In genomic region chr4:54473077-54473545, GRCh38 we compare ENCODE assay signal across 17 cellular contexts.
A peak's percentile ranks its signal among the peaks of the same experiment; 100 is the strongest.
DNase-seq lines count a peak whose midpoint lies in the region; ATAC-seq and TF ChIP-seq lines count a peak whose summit lies in the region.
"Had no signal": no experiment of that assay in that cellular context is flagged by ENCODE, and none has a peak within 500 bp of the region (broad histone marks: within the 10 kb centered on the region; RNA-seq: fewer than 3 reads in every experiment).

No MANE protein-coding gene starts in this region.

- H3K36me3 Mint-ChIP-seq in MCF 10A (ENCODE audit: insufficient read depth, unreplicated experiment), result no peaks in the 10 kb centered on the region
- H3K36me3 Mint-ChIP-seq: brain; stimulated activated naive B cell treated with anti-CD40 and anti-IgM and Interleukin-4, amounts not matched to agents 10 μg/mL and 1 μg/mL and 100 μg/mL, for 72 hours had no signal

- 90% methylated on average over 7 of the region's 7 CpGs for WGBS in right cardiac atrium

- H3K4me3 Mint-ChIP-seq in MCF 10A (ENCODE audit: unreplicated experiment), result no peak overlapping the region
- H3K4me3 Mint-ChIP-seq: brain; stimulated activated naive B cell treated with anti-CD40 and anti-IgM and Interleukin-4, amounts not matched to agents 10 μg/mL and 1 μg/mL and 100 μg/mL, for 72 hours had no signal

- ATAC-seq in right cardiac atrium (no peak), HG03095 (IDR thresholded peaks at IDR 0.05; ENCODE audit: unreplicated experiment) (no peak)
- ATAC-seq: SK-N-SH treated with all-trans-retinoic acid at 6 μM for 48 hours; stimulated activated naive B cell treated with anti-CD40 and anti-IgM and Interleukin-4, amounts not matched to agents 10 μg/mL and 1 μg/mL and 100 μg/mL, for 72 hours had no signal

- DNase-seq in MCF 10A (ENCODE audit: unreplicated experiment) (peak; percentile 27), breast epithelium (ENCODE audit: low spot score in 2 of 2) (no peak), NCI-H526 (lab: John Stamatoyannopoulos, UW) (peak; percentile 21 to 61), epithelial cell of prostate (ENCODE audit: low read depth, low spot score) (peak; percentile 64), right cardiac atrium (no peak)
- DNase-seq in activated naive CD4-positive, alpha-beta T cell treated with Interleukin-2 at 50 U/mL for 16 hours, result no peak
- no peak for DNase-seq in activated CD4-positive, CD25-positive, alpha-beta regulatory T cell (lab: John Stamatoyannopoulos, UW)
- DNase-seq: ACHN; activated naive CD4-positive, alpha-beta T cell; dorsolateral prefrontal cortex; sigmoid colon; stimulated activated naive B cell treated with anti-CD40 and anti-IgM and Interleukin-4, amounts not matched to agents 10 μg/mL and 1 μg/mL and 100 μg/mL, for 72 hours; WERI-Rb-1 had no signal

- CTCF ChIA-PET in MCF 10A (lab: Yijun Ruan, JAX), result interaction anchor here (0.5 kb wide), 1 partner anchor 92 kb away, joined by 3 read pairs; no protein-coding TSS in a partner anchor

- no peak for TF ChIP-seq POLR2A in breast epithelium (IDR thresholded peaks at IDR 0.05)

- H3K27ac Mint-ChIP-seq in MCF 10A (ENCODE audit: low read depth, unreplicated experiment), result no peak overlapping the region
- H3K27ac Mint-ChIP-seq: brain; stimulated activated naive B cell treated with anti-CD40 and anti-IgM and Interleukin-4, amounts not matched to agents 10 μg/mL and 1 μg/mL and 100 μg/mL, for 72 hours had no signal

- POLR2A ChIA-PET in MCF 10A (lab: Yijun Ruan, JAX), result no interaction called here

- no peak overlapping the region for H3K27ac ChIP-seq in breast epithelium
- no peak overlapping the region for H3K27ac ChIP-seq in epithelial cell of prostate
- no peak overlapping the region for H3K27ac ChIP-seq in right cardiac atrium (ENCODE audit: low read length)
- H3K27ac ChIP-seq: dorsolateral prefrontal cortex, neutrophil, sigmoid colon, WERI-Rb-1 had no signal

- intact Hi-C loops in MCF 10A (cut with micrococcal nuclease), result no loop called here
- intact Hi-C loops in breast epithelium (cut with DNase I; ENCODE audit: low total_unique reads), result no loop called here
- intact Hi-C loops in right cardiac atrium (cut with DNase I), result no loop called here

- H3K9me3 ChIP-seq in breast epithelium (peaks cover 0 to 1% of the 10 kb centered on the region in 2 donors), right cardiac atrium (ENCODE audit: control insufficient read depth, low read length) (no peaks in the 10 kb centered on the region)
- H3K9me3 ChIP-seq: neutrophil, sigmoid colon had no signal

- no peaks in the 10 kb centered on the region for H3K36me3 ChIP-seq in breast epithelium
- H3K36me3 ChIP-seq: neutrophil, sigmoid colon, WERI-Rb-1 had no signal

- TF ChIP-seq CTCF in MCF 10A (IDR thresholded peaks at IDR 0.05; ENCODE audit: unreplicated experiment), result no peak
- TF ChIP-seq CTCF in breast epithelium (IDR thresholded peaks at IDR 0.05), result no peak

- BruUV-seq in MCF 10A (replicated peaks; lab: Mats Ljungman, UMichigan), result no TSS peak

- no peaks in the 10 kb centered on the region for H3K27me3 ChIP-seq in breast epithelium
- H3K27me3 ChIP-seq in right cardiac atrium (ENCODE audit: control insufficient read depth, insufficient read depth), result no peaks in the 10 kb centered on the region
- H3K27me3 ChIP-seq: dorsolateral prefrontal cortex, neutrophil, sigmoid colon had no signal

- H3K4me3 ChIP-seq in breast epithelium, result no peak overlapping the region
- H3K4me3 ChIP-seq in right cardiac atrium (ENCODE audit: low read length), result no peak overlapping the region
- H3K4me3 ChIP-seq: dorsolateral prefrontal cortex, sigmoid colon had no signal

- H3K4me1 Mint-ChIP-seq in MCF 10A (ENCODE audit: insufficient read depth, unreplicated experiment), result no peaks in the 10 kb centered on the region
- H3K4me1 Mint-ChIP-seq: brain; stimulated activated naive B cell treated with anti-CD40 and anti-IgM and Interleukin-4, amounts not matched to agents 10 μg/mL and 1 μg/mL and 100 μg/mL, for 72 hours had no signal

- no peaks in the 10 kb centered on the region for H3K9me3 Mint-ChIP-seq in MCF 10A (ENCODE audit: unreplicated experiment)

- H3K27me3 Mint-ChIP-seq in MCF 10A (ENCODE audit: insufficient read depth, unreplicated experiment), result no peaks in the 10 kb centered on the region
- H3K27me3 Mint-ChIP-seq: stimulated activated naive B cell treated with anti-CD40 and anti-IgM and Interleukin-4, amounts not matched to agents 10 μg/mL and 1 μg/mL and 100 μg/mL, for 72 hours had no signal

- H3K4me1 ChIP-seq in breast epithelium (no peaks in the 10 kb centered on the region), right cardiac atrium (ENCODE audit: control insufficient read depth, insufficient read depth, low read length) (no peaks in the 10 kb centered on the region)
- H3K4me1 ChIP-seq: sigmoid colon had no signal

Comparison
In these comparisons a context has a peak if more than half of its experiments do, and no peak if none do; other contexts are left out.
1. DNase-seq: peak in MCF 10A (single experiment), NCI-H526 (2 of 2) and epithelial cell of prostate (single experiment); none in breast epithelium (0 of 2), right cardiac atrium (0 of 3), activated naive CD4-positive, alpha-beta T cell treated with Interleukin-2 at 50 U/mL for 16 hours (single experiment) and activated CD4-positive, CD25-positive, alpha-beta regulatory T cell (0 of 4).